28 cellular contexts compared by ENCODE assay signal in the genomic region with DNA sequence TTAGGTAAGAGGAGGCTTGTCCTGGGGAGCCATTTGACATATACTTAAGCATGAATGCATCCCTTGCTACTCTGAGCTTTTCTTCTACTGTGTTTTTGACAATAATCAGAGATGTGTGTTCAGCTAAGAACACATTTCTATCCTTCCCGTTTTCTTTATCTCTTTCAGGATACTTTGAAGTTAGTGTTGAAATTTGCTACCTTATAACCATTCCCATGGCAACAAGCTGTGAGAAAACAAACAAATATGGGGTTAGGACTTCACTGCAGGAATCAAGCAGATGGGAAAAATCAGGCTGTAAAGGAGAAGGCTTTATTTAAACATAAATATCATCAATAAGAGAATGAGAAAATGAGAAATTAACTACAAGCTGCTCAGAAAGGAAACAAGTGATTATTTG. TPM values are rescaled to one million over a fixed set of nuclear protein-coding genes. Genes with fewer than 3 reads are reported as not detected.
"Had no signal": no experiment of that assay in that cellular context is flagged by ENCODE, and none has a peak within 500 bp of the region (broad histone marks: within the 10 kb centered on the region; RNA-seq: fewer than 3 reads in every experiment).

No MANE protein-coding gene starts in this region.

- H3K36me3 ChIP-seq: MG63, SJCRH30 had no signal

- DNase-seq: activated CD4-positive, alpha-beta T cell treated with anti-CD3 and anti-CD28 coated beads, Interleukin-2, amount 10 ng/mL, durations not matched to agents 24 days and 14 days; activated CD4-positive, alpha-beta T cell treated with anti-CD3 and anti-CD28 coated beads, Interleukin-2, amount 50 U/mL, for 4 hours; activated CD8-positive, alpha-beta T cell treated with anti-CD3 and anti-CD28 coated beads for 36 hours; activated gamma-delta T cell; activated naive CD4-positive, alpha-beta T cell treated with Interleukin-2 at 50 U/mL for 16 hours; activated naive CD8-positive, alpha-beta T cell treated with anti-CD3 and anti-CD28 coated beads, Interleukin-2, amount 10 ng/mL, durations not matched to agents 7 days and 5 days; activated T-cell treated with anti-CD3 and anti-CD28 coated beads, Interleukin-2, amount 50 U/mL, for 24 hours; caudate nucleus; cerebellar nuclear complex; MG63; NCI-H1048; NCI-H1105 treated with DMSO at 0.1 percent for 48 hours; NCI-H1436 treated with DMSO at 0.1 percent for 48 hours; NCI-H1694 treated with DMSO at 0.1 percent for 48 hours; NCI-H2029; NCI-H345; NCI-H524 treated with DMSO at 0.1 percent for 48 hours; SHP77; SJCRH30 had no signal

- H3K27ac ChIP-seq: SJCRH30, SK-N-MC had no signal

- H3K4me1 ChIP-seq: SJCRH30 had no signal

- H3K4me3 ChIP-seq: MG63, SJCRH30, SK-N-MC had no signal

- H3K27me3 ChIP-seq: MG63, SJCRH30 had no signal

- ATAC-seq: activated CD8-positive, alpha-beta T cell treated with anti-CD3 and anti-CD28 coated beads for 36 hours; Panc1 had no signal

- H3K9me3 ChIP-seq: MG63, SJCRH30 had no signal

RNA-seq across cellular contexts. Expression of gene ACOT12, which starts 57.4 kb away (rescaled TPM):
- total RNA-seq: activated CD4-positive, alpha-beta T cell treated with anti-CD3 and anti-CD28 coated beads, Interleukin-2, amount 10 ng/mL, durations not matched to agents 24 days and 14 days; activated CD8-positive, alpha-beta memory T cell treated with anti-CD3 and anti-CD28 coated beads for 36 hours; activated CD8-positive, alpha-beta T cell treated with anti-CD3 and anti-CD28 coated beads for 36 hours; activated naive CD8-positive, alpha-beta T cell treated with anti-CD3 and anti-CD28 coated beads, Interleukin-2, amount 10 ng/mL, durations not matched to agents 7 days and 5 days; activated T-helper 2 cell treated with anti-CD3 and anti-CD28 coated beads, Interferon-gamma antibody, Interleukin-2, Interleukin-4, amounts not matched to agents 10 μg/mL and 5 μg/mL and 100 μg/mL, durations not matched to agents 14 hours and 24 hours and 36 hours; bronchial epithelial cell; NCI-H460; RPMI7951; T-helper 1 cell treated with Interleukin-12 subunit alpha and Interleukin-12 subunit beta and Interleukin-4 antibody, amounts not matched to agents 30 ng/mL and 1 ng/mL, for 36 hours had no signal
- polyA plus RNA-seq: adipose tissue had no signal
